In the genomic region with DNA sequence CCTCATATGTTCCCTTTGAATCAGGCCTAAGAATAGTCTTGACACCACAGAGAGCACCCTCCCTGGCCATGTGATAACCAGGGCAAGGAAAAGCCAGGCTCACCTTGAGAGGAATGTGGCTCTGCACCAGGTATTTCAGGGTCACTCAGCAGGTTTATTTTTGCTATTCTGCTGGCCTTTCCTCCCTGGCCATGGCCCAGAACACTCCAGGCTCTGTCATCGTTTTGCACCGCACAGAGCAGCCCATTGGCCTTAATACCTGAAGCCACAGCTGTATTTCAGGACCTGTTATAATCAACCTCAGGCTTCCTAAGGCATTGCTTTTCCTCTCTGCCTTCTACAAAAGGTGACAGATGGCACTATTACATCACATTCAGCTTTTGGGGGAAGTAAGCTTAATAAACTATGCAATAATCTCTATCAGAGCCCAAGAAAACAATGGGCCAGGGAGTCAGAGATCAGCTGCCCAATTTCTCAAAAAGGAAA, we compare ENCODE assay signal across 17 cellular contexts.
DNase-seq lines count a peak whose midpoint lies in the region; TF ChIP-seq lines count a peak whose summit lies in the region.
"Had no signal": no experiment of that assay in that cellular context is flagged by ENCODE, and none has a peak within 500 bp of the region (broad histone marks: within the 10 kb centered on the region; RNA-seq: fewer than 3 reads in every experiment).

No MANE protein-coding gene starts in this region.

- no peak overlapping the region for H3K27ac Mint-ChIP-seq in HFFc6
- H3K27ac Mint-ChIP-seq: activated CD8-positive, alpha-beta memory T cell treated with anti-CD3 and anti-CD28 coated beads, Interleukin-2, amount 10 ng/mL, durations not matched to agents 7 days and 5 days; B cell; endodermal cell had no signal

- peak; percentile 43 for DNase-seq in GF-D8 (lab: John Stamatoyannopoulos, UW)
- DNase-seq in NCI-H446 treated with DMSO at 0.1 percent for 48 hours (lab: John Stamatoyannopoulos, UW), result peak; percentile 29
- DNase-seq in fibroblast of pulmonary artery (ENCODE audit: low read depth), result peak; percentile 50
- DNase-seq in HFFc6, result no peak
- no peak for DNase-seq in LoVo (ENCODE audit: low spot score)
- DNase-seq in cerebellar nuclear complex (lab: John Stamatoyannopoulos, UW), result no peak
- DNase-seq: activated CD8-positive, alpha-beta memory T cell treated with anti-CD3 and anti-CD28 coated beads, Interleukin-2, amount 10 ng/mL, durations not matched to agents 7 days and 5 days; activated effector memory CD4-positive, alpha-beta T cell treated with Interleukin-2 at 50 U/mL for 16 hours; endodermal cell; NCI-H1105; occipital lobe; SHP77 treated with DMSO at 0.1 percent for 48 hours; stimulated activated CD4-positive, alpha-beta T cell treated with anti-CD3 and anti-CD28 coated beads, Interleukin-4, amount 100 ng/mL, for 24 hours; stimulated activated CD8-positive, alpha-beta memory T cell treated with anti-CD3 and anti-CD28 coated beads, Interleukin-4, amount 100 ng/mL, for 48 hours had no signal

- no peak overlapping the region for H3K4me2 ChIP-seq in parathyroid adenoma (ENCODE audit: low read length)

- H3K27ac ChIP-seq in parathyroid adenoma, result no peak overlapping the region
- H3K27ac ChIP-seq: suprapubic skin had no signal

- no peaks in the 10 kb centered on the region for H3K9me3 Mint-ChIP-seq in HFFc6
- H3K9me3 Mint-ChIP-seq: endodermal cell had no signal

- H3K27me3 ChIP-seq in parathyroid adenoma (ENCODE audit: control insufficient read depth, insufficient read depth, low read length), result no peaks in the 10 kb centered on the region
- H3K27me3 ChIP-seq: suprapubic skin had no signal

- peaks cover 9% of the 10 kb centered on the region for H3K4me1 Mint-ChIP-seq in HFFc6 (ENCODE audit: low read depth)
- H3K4me1 Mint-ChIP-seq: activated CD8-positive, alpha-beta memory T cell treated with anti-CD3 and anti-CD28 coated beads, Interleukin-2, amount 10 ng/mL, durations not matched to agents 7 days and 5 days had no signal

- H3K4me1 ChIP-seq in parathyroid adenoma, result peaks cover 5% of the 10 kb centered on the region

- H3K36me3 ChIP-seq in parathyroid adenoma (ENCODE audit: control insufficient read depth, insufficient read depth, low read length), result no peaks in the 10 kb centered on the region
- H3K36me3 ChIP-seq: suprapubic skin had no signal

- peak overlapping the region; percentile 43 for H2AFZ ChIP-seq in parathyroid adenoma

- no peaks in the 10 kb centered on the region for H3K79me2 ChIP-seq in parathyroid adenoma

- H3K27me3 Mint-ChIP-seq in HFFc6 (ENCODE audit: insufficient read depth), result peaks cover 1% of the 10 kb centered on the region; the same call in 1 of the 2 replicates
- H3K27me3 Mint-ChIP-seq: activated CD8-positive, alpha-beta memory T cell treated with anti-CD3 and anti-CD28 coated beads, Interleukin-2, amount 10 ng/mL, durations not matched to agents 7 days and 5 days had no signal

- H3K9me3 ChIP-seq in parathyroid adenoma (ENCODE audit: control insufficient read depth, low read length), result no peaks in the 10 kb centered on the region
- H3K9me3 ChIP-seq: suprapubic skin had no signal

- TF ChIP-seq CTCF in fibroblast of pulmonary artery (IDR thresholded peaks at IDR 0.05; ENCODE audit: low read length, missing control alignments) (no peak), parathyroid adenoma (IDR thresholded peaks at IDR 0.05) (no peak), HFFc6 (IDR thresholded peaks at IDR 0.05) (no peak)

- H3K9ac ChIP-seq in parathyroid adenoma, result no peak overlapping the region

- no peaks in the 10 kb centered on the region for H3K36me3 Mint-ChIP-seq in HFFc6 (ENCODE audit: low read depth)
- H3K36me3 Mint-ChIP-seq: activated CD8-positive, alpha-beta memory T cell treated with anti-CD3 and anti-CD28 coated beads, Interleukin-2, amount 10 ng/mL, durations not matched to agents 7 days and 5 days had no signal

- no peak overlapping the region for H3K4me3 Mint-ChIP-seq in HFFc6
- H3K4me3 Mint-ChIP-seq: activated CD8-positive, alpha-beta memory T cell treated with anti-CD3 and anti-CD28 coated beads, Interleukin-2, amount 10 ng/mL, durations not matched to agents 7 days and 5 days; B cell; endodermal cell had no signal

- no peak overlapping the region for H3K4me3 ChIP-seq in fibroblast of pulmonary artery (replicated peaks; ENCODE audit: low read depth, low read length)
- no peak overlapping the region for H3K4me3 ChIP-seq in parathyroid adenoma (ENCODE audit: low read depth, low read length)
- H3K4me3 ChIP-seq: suprapubic skin had no signal

Comparison
In these comparisons a context has a peak if more than half of its experiments do, and no peak if none do; other contexts are left out.
1. DNase-seq: peak in GF-D8 (single experiment), NCI-H446 treated with DMSO at 0.1 percent for 48 hours (single experiment) and fibroblast of pulmonary artery (single experiment); none in HFFc6 (single experiment), LoVo (single experiment) and cerebellar nuclear complex (0 of 2).